Comparison of ENCODE assay signal across 22 cellular contexts in genomic region chr9:95477885-95478790, GRCh38. TPM values are rescaled to one million over a fixed set of nuclear protein-coding genes. Genes with fewer than 3 reads are reported as not detected.
DNase-seq lines count a peak whose midpoint lies in the region; ATAC-seq and TF ChIP-seq lines count a peak whose summit lies in the region.
"Had no signal": no experiment of that assay in that cellular context is flagged by ENCODE, and none has a peak within 500 bp of the region (broad histone marks: within the 10 kb centered on the region; RNA-seq: fewer than 3 reads in every experiment).

No MANE protein-coding gene starts in this region.

- DNase-seq in dorsolateral prefrontal cortex (peak in 2 of 10 donors; percentile 24 to 58), pons (ENCODE audit: low spot score) (peak; percentile 68), smooth muscle cell (lab: John Stamatoyannopoulos, UW; ENCODE audit: unreplicated experiment) (no peak), trophoblast cell (no peak)
- no peak for DNase-seq in activated naive CD4-positive, alpha-beta T cell (lab: John Stamatoyannopoulos, UW)
- DNase-seq: activated CD4-positive, alpha-beta T cell treated with anti-CD3 and anti-CD28 coated beads for 4 hours; activated naive CD4-positive, alpha-beta T cell treated with Interleukin-2 at 50 U/mL for 16 hours; activated T-cell treated with anti-CD3 and anti-CD28 coated beads, Interleukin-2, amount 50 U/mL, for 4 hours; amniotic stem cell; central memory CD4-positive, alpha-beta T cell; dermis blood vessel endothelial cell; NCI-H1092 treated with DMSO at 0.1 percent for 48 hours; NCI-H1930; NCI-H2227 treated with DMSO at 0.1 percent for 48 hours; NCI-H69; stimulated activated CD4-positive, alpha-beta T cell treated with anti-CD3 and anti-CD28 coated beads, Interleukin-4, amount 100 ng/mL, for 4 hours; stimulated activated naive CD4-positive, alpha-beta T cell; thyroid gland had no signal

- TF ChIP-seq CTCF in dorsolateral prefrontal cortex (IDR thresholded peaks at IDR 0.05 in 54 of 56, conservative IDR thresholded peaks at IDR 0.05 in 2 of 56; ENCODE audit: low read depth in 1 of 56, partially characterized antibody in 56 of 56) (peak in 2 of 56 donors; percentile 4 to 21), smooth muscle cell (IDR thresholded peaks at IDR 0.05; ENCODE audit: borderline replicate concordance, insufficient read depth, poor library complexity, severe bottlenecking) (no peak)

- ATAC-seq in GM18520 (IDR thresholded peaks at IDR 0.05; ENCODE audit: unreplicated experiment): no peak
- ATAC-seq: activated T-cell treated with anti-CD3 and anti-CD28 coated beads, Interleukin-2, amount 50 U/mL, for 4 hours had no signal

- no peak overlapping the region for H4K8ac ChIP-seq in trophoblast cell (ENCODE audit: low read depth, low read length)

- no peak overlapping the region for H2BK5ac ChIP-seq in trophoblast cell (ENCODE audit: low read depth, low read length, poor library complexity)

- H3K4ac ChIP-seq in trophoblast cell (ENCODE audit: low read depth, low read length): no peak overlapping the region

- H3K9me3 ChIP-seq in HUES6 (ENCODE audit: control insufficient read depth, insufficient read depth, low read depth, low read length) (no peaks in the 10 kb centered on the region), iPS-20b (ENCODE audit: insufficient read depth, low read depth, low read length) (no peaks in the 10 kb centered on the region), smooth muscle cell (replicated peaks; ENCODE audit: low read depth) (no peaks in the 10 kb centered on the region), trophoblast cell (ENCODE audit: insufficient read depth, low read depth, low read length) (no peaks in the 10 kb centered on the region)
- H3K9me3 ChIP-seq: thyroid gland had no signal

- H3K27ac ChIP-seq in HUES6 (ENCODE audit: low read depth, low read length) (0 out of 2 replicates have a peak overlapping the region, but pooled peaks have one; percentile 15), dorsolateral prefrontal cortex (peak overlapping the region; percentile 23 to 96 (median 87)), iPS-20b (ENCODE audit: low read length) (no peak overlapping the region), smooth muscle cell (ENCODE audit: low read depth) (no peak overlapping the region), trophoblast cell (ENCODE audit: low read depth, low read length) (no peak overlapping the region)
- H3K27ac ChIP-seq: C4-2B, thyroid gland had no signal

- H3K4me2 ChIP-seq in smooth muscle cell: no peak overlapping the region
- H3K4me2 ChIP-seq in trophoblast cell (ENCODE audit: low read length): no peak overlapping the region

- H3K4me1 ChIP-seq in HUES6 (ENCODE audit: control insufficient read depth, insufficient read depth, low read length): peaks cover 43% of the 10 kb centered on the region
- H3K4me1 ChIP-seq in iPS-20b (ENCODE audit: insufficient read depth, low read length): peaks cover 42% of the 10 kb centered on the region
- peaks cover 13% of the 10 kb centered on the region for H3K4me1 ChIP-seq in smooth muscle cell (ENCODE audit: low read depth)
- peaks cover 4 to 10% of the 10 kb centered on the region in 2 experiments for H3K4me1 ChIP-seq in trophoblast cell (ENCODE audit: control insufficient read depth in 1 of 2, insufficient read depth in 2 of 2, low read length in 2 of 2)
- H3K4me1 ChIP-seq: thyroid gland had no signal

- peaks cover 75% of the 10 kb centered on the region for H3K36me3 ChIP-seq in HUES6 (ENCODE audit: control insufficient read depth, insufficient read depth, low read length)
- peaks cover 77% of the 10 kb centered on the region for H3K36me3 ChIP-seq in iPS-20b (ENCODE audit: insufficient read depth, low read depth, low read length)
- peaks cover 6% of the 10 kb centered on the region for H3K36me3 ChIP-seq in smooth muscle cell (ENCODE audit: low read depth)
- peaks cover 42 to 64% of the 10 kb centered on the region in 2 experiments for H3K36me3 ChIP-seq in trophoblast cell (ENCODE audit: control insufficient read depth in 1 of 2, insufficient read depth in 2 of 2, low read length in 2 of 2)

- H2AK5ac ChIP-seq in trophoblast cell (ENCODE audit: low read length): no peak overlapping the region

- H3K9ac ChIP-seq in HUES6 (ENCODE audit: low read length) (no peak overlapping the region), iPS-20b (ENCODE audit: low read depth, low read length) (peak overlapping the region; percentile 23; the same call in 1 of the 2 replicates), smooth muscle cell (ENCODE audit: low read depth) (no peak overlapping the region), trophoblast cell (ENCODE audit: low read length) (no peak overlapping the region)

- no peak overlapping the region for H3K14ac ChIP-seq in trophoblast cell (ENCODE audit: low read length)

- no peak overlapping the region for H2BK12ac ChIP-seq in trophoblast cell (ENCODE audit: low read length)

- no peak overlapping the region for H4K12ac ChIP-seq in trophoblast cell (ENCODE audit: low read depth, low read length)

- H3K18ac ChIP-seq in trophoblast cell (ENCODE audit: low read length): no peak overlapping the region

- no peaks in the 10 kb centered on the region for H3K79me1 ChIP-seq in trophoblast cell (ENCODE audit: low read length)

- intact Hi-C loops in dorsolateral prefrontal cortex (cut with DNase I): loop anchor here (2.0 to 5.0 kb wide), 3 partner anchors 15 to 34 kb away; no protein-coding TSS in a partner anchor

- H3F3A ChIP-seq in smooth muscle cell (ENCODE audit: low read depth): no peaks in the 10 kb centered on the region

- H4K91ac ChIP-seq in trophoblast cell (ENCODE audit: low read depth, low read length): no peak overlapping the region

- H3K27me3 ChIP-seq in HUES6 (ENCODE audit: control insufficient read depth, insufficient read depth, low read length) (no peaks in the 10 kb centered on the region), dorsolateral prefrontal cortex (no peaks in the 10 kb centered on the region), iPS-20b (ENCODE audit: insufficient read depth, low read length) (no peaks in the 10 kb centered on the region), smooth muscle cell (ENCODE audit: low read depth) (no peaks in the 10 kb centered on the region), trophoblast cell (ENCODE audit: insufficient read depth, low read length) (no peaks in the 10 kb centered on the region)
- H3K27me3 ChIP-seq: thyroid gland had no signal

- WGBS in smooth muscle cell (ENCODE audit: low lambda C conversion rate): 92% methylated on average over 21 of the region's 21 CpGs
- no CpG with 5 or more reads among the region's 21 CpGs for WGBS in trophoblast cell (ENCODE audit: extremely low coverage, insufficient coverage, insufficient read length)

- no peak overlapping the region for H2BK120ac ChIP-seq in trophoblast cell (ENCODE audit: insufficient read depth, low read length, poor library complexity)

- H2AFZ ChIP-seq in smooth muscle cell (ENCODE audit: low read depth) (no peak overlapping the region), trophoblast cell (ENCODE audit: insufficient read depth, low read length, poor library complexity) (no peak overlapping the region)

- H3K79me2 ChIP-seq in smooth muscle cell (ENCODE audit: low read depth): no peaks in the 10 kb centered on the region
- no peaks in the 10 kb centered on the region for H3K79me2 ChIP-seq in trophoblast cell (ENCODE audit: control insufficient read depth, insufficient read depth, low read length, poor library complexity)

- no peaks in the 10 kb centered on the region for H4K20me1 ChIP-seq in smooth muscle cell (ENCODE audit: low read depth)

- H3K4me3 ChIP-seq in HUES6 (ENCODE audit: low read depth, low read length): no peak overlapping the region
- H3K4me3 ChIP-seq in dorsolateral prefrontal cortex: peak overlapping the region in 20 of 59 donors; percentile 5 to 47 (median 21)
- H3K4me3 ChIP-seq in iPS-20b (ENCODE audit: low read length): no peak overlapping the region; the same call in 1 of the 2 replicates
- no peak overlapping the region for H3K4me3 ChIP-seq in smooth muscle cell
- H3K4me3 ChIP-seq in trophoblast cell (ENCODE audit: low read depth, low read length): no peak overlapping the region
- H3K4me3 ChIP-seq: thyroid gland had no signal

- H3K23ac ChIP-seq in trophoblast cell (ENCODE audit: low read length): no peak overlapping the region

RNA-seq across cellular contexts. Expression of gene PTCH1, which starts 38.6 kb away (rescaled TPM):
- total RNA-seq in dorsolateral prefrontal cortex (100 to 1,000 TPM in 1 of 120 experiments, 10 to 100 TPM in 119; 17.9 to 104 (median 46.0) TPM), smooth muscle cell (6.3 and 20.6 TPM in 2 replicates)
- 3.7 and 5.8 TPM in 2 replicates for polyA plus RNA-seq in smooth muscle cell
- polyA plus RNA-seq in trophoblast cell (2013): 13.6 and 13.7 TPM in 2 replicates

Comparison
In these comparisons a context has a peak if more than half of its experiments do, and no peak if none do; other contexts are left out.
1. H3K27ac ChIP-seq: peak in HUES6 (single experiment) and dorsolateral prefrontal cortex (59 of 59); none in iPS-20b (single experiment), smooth muscle cell (single experiment) and trophoblast cell (single experiment).